8 cellular contexts compared by ENCODE assay signal in genomic region chr1:112803906-112804762, GRCh38.
DNase-seq lines count a peak whose midpoint lies in the region; ATAC-seq, FAIRE-seq and TF ChIP-seq lines count a peak whose summit lies in the region.

No MANE protein-coding gene starts in this region.

- H3K9me3 Mint-ChIP-seq in activated naive CD4-positive, alpha-beta T cell treated with anti-CD3 and anti-CD28 coated beads for 36 hours, result no peaks in the 10 kb centered on the region
- H3K9me3 Mint-ChIP-seq in glutamatergic neuron (ENCODE audit: unreplicated experiment), result peaks cover 6% of the 10 kb centered on the region

- no peak for ATAC-seq in GM18502 (IDR thresholded peaks at IDR 0.05; ENCODE audit: poor library complexity, unreplicated experiment)

- CTCF ChIA-PET in BJ (lab: Yijun Ruan, JAX), result interaction anchor here (0.6 to 13.8 kb wide), 30 partner anchors 9 to 875 kb away, joined by 3 to 486 read pairs (median 4); partner anchors contain the start of gene PPM1J
- CTCF ChIA-PET in activated naive CD4-positive, alpha-beta T cell treated with anti-CD3 and anti-CD28 coated beads for 36 hours (lab: Charles Lee), result interaction anchor here (0.5 to 13.5 kb wide), 15 partner anchors 11 to 999 kb away, joined by 3 to 303 read pairs (median 3); partner anchors contain the start of genes LRIG2 and PPM1J

- POLR2A ChIA-PET in BJ (lab: Charles Lee), result no interaction called here

- no peak overlapping the region for H3K27ac Mint-ChIP-seq in activated naive CD4-positive, alpha-beta T cell treated with anti-CD3 and anti-CD28 coated beads for 36 hours
- no peak overlapping the region for H3K27ac Mint-ChIP-seq in glutamatergic neuron (ENCODE audit: unreplicated experiment)

- peak; percentile 100 for TF ChIP-seq RAD21 in Ishikawa (IDR thresholded peaks at IDR 0.05; ENCODE audit: low read depth)

- intact Hi-C loops in activated naive CD4-positive, alpha-beta T cell treated with anti-CD3 and anti-CD28 coated beads for 36 hours (cut with micrococcal nuclease), result loop anchor here (1.0 to 5.0 kb wide), 3 partner anchors 88 to 414 kb away; partner anchors contain the start of gene WNT2B

- no peaks in the 10 kb centered on the region for H3K36me3 Mint-ChIP-seq in activated naive CD4-positive, alpha-beta T cell treated with anti-CD3 and anti-CD28 coated beads for 36 hours (ENCODE audit: low read depth)
- peaks cover 3% of the 10 kb centered on the region for H3K36me3 Mint-ChIP-seq in glutamatergic neuron (ENCODE audit: unreplicated experiment)

- H3K36me3 ChIP-seq in BJ (ENCODE audit: control insufficient read depth, insufficient read depth, low read length), result no peaks in the 10 kb centered on the region

- TF ChIP-seq EP300 in Ishikawa (IDR thresholded peaks at IDR 0.05; ENCODE audit: borderline replicate concordance), result no peak

- H3K27me3 ChIP-seq in BJ (ENCODE audit: control insufficient read depth, insufficient read depth, low read length), result 0 out of 2 replicates have a peak, but pooled peaks cover 4% of the 10 kb centered on the region

- peak; percentile 35 for FAIRE-seq in GM19239 (lab: Jason Lieb, UNC)

- H3K4me1 Mint-ChIP-seq in activated naive CD4-positive, alpha-beta T cell treated with anti-CD3 and anti-CD28 coated beads for 36 hours (ENCODE audit: low read depth), result no peaks in the 10 kb centered on the region
- peaks cover 20% of the 10 kb centered on the region for H3K4me1 Mint-ChIP-seq in glutamatergic neuron (ENCODE audit: low read depth, unreplicated experiment)

- TF ChIP-seq CTCF in BJ (IDR thresholded peaks at IDR 0.05; ENCODE audit: insufficient read depth, low read depth, low read length) (peak; percentile 92), glutamatergic neuron (IDR thresholded peaks at IDR 0.05; ENCODE audit: partially characterized antibody, unreplicated experiment) (peak; percentile 22)

- no peak overlapping the region for H3K4me3 Mint-ChIP-seq in activated naive CD4-positive, alpha-beta T cell treated with anti-CD3 and anti-CD28 coated beads for 36 hours
- H3K4me3 Mint-ChIP-seq in glutamatergic neuron (ENCODE audit: unreplicated experiment), result no peak overlapping the region

- H3K4me3 ChIP-seq in BJ (ENCODE audit: low read depth, low read length), result no peak overlapping the region

- DNase-seq in BJ (ENCODE audit: low read depth) (no peak), GM19239 (ENCODE audit: insufficient read length, low spot score) (peak; percentile 57), RPMI8226 (peak; percentile 65), glutamatergic neuron (peak; percentile 70), pons (ENCODE audit: low spot score) (peak; percentile 83)
- DNase-seq in activated naive CD4-positive, alpha-beta T cell treated with anti-CD3 and anti-CD28 coated beads for 36 hours, result peak; percentile 81

- no peaks in the 10 kb centered on the region for H3K27me3 Mint-ChIP-seq in activated naive CD4-positive, alpha-beta T cell treated with anti-CD3 and anti-CD28 coated beads for 36 hours (ENCODE audit: low read depth)
- H3K27me3 Mint-ChIP-seq in glutamatergic neuron (ENCODE audit: unreplicated experiment), result peaks cover 14% of the 10 kb centered on the region

TF ChIP-seq in Ishikawa, 13 proteins besides CTCF, POLR2A, EP300 and RAD21:
- no peak for TF ChIP-seq YY1 (IDR thresholded peaks at IDR 0.05; ENCODE audit: low read depth)
